ENCODE assay signal across 8 cellular contexts in the genomic region with DNA sequence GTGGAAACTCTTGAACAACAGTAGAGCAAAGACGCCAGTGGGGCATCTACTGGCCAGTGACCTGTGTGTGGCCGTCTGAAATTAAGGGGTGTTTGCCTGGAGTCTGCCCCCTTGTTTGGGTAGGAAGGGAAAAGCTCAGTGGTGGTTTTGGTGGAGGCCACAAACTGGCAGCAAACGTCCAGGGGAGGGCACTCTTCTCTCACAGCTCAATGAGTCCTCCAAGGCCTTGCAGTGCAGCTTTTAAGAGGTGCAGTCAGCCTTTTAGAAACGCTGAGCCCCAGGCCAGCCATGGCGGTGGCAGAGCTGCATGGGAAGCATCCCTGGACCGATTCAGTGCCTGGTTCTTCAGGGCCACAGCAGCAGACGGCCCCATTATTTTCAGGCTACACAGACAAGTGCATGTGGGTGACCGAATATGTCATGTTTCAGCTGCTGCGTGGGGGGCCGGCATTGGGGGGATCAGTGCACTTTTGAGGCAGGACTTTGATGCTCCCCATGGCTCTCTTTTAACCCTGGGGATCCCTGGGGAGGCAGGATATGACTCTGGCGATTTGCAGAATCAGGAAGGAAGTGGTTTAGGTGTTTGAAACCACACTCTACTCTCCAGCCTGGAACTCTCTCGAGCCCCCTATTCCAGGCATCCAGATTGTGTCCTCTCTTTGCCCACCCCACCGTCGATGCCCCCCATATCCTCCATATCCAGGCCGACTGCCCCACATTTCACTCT.
DNase-seq lines count a peak whose midpoint lies in the region; ATAC-seq and TF ChIP-seq lines count a peak whose summit lies in the region.

No MANE protein-coding gene starts in this region.

- H3K36me3 Mint-ChIP-seq in mesothelial cell of epicardium, result no peaks in the 10 kb centered on the region

- H3K9me3 Mint-ChIP-seq in mesothelial cell of epicardium, result no peaks in the 10 kb centered on the region

- peaks cover 54% of the 10 kb centered on the region for H3K27me3 Mint-ChIP-seq in mesothelial cell of epicardium (ENCODE audit: low read depth)

- no peak overlapping the region for H3K27ac Mint-ChIP-seq in mesothelial cell of epicardium

- H3K4me3 Mint-ChIP-seq in mesothelial cell of epicardium, result no peak overlapping the region

- DNase-seq in Right ventricle myocardium inferior (ENCODE audit: missing footprints) (no peak), cardiac septum (ENCODE audit: low spot score) (no peak), NCI-H526 treated with DMSO at 0.1 percent for 48 hours (lab: John Stamatoyannopoulos, UW) (peak; percentile 56), ecto neural progenitor cell (ENCODE audit: low spot score) (peak; percentile 70), mesothelial cell of epicardium (ENCODE audit: low spot score in 2 of 2, unreplicated experiment in 2 of 2) (peak in 1 of 2 experiments; percentile 56), COLO829 (ENCODE audit: low spot score) (no peak), D341Med (ENCODE audit: low spot score) (no peak)

- intact Hi-C loops in Right ventricle myocardium inferior (cut with DNase I) (loop anchor here (5.0 kb wide), 2 partner anchors 618 to 933 kb away; no protein-coding TSS in a partner anchor), cardiac septum (cut with DNase I) (loop anchor here (2.0 to 5.0 kb wide), 2 partner anchors 618 to 933 kb away; no protein-coding TSS in a partner anchor)

- no peaks in the 10 kb centered on the region for H3K4me1 Mint-ChIP-seq in mesothelial cell of epicardium

- ATAC-seq in Right ventricle myocardium inferior (peak; percentile 73), HG03196 (IDR thresholded peaks at IDR 0.05; ENCODE audit: unreplicated experiment) (no peak)

- peak; percentile 26 for TF ChIP-seq CTCF in mesothelial cell of epicardium (IDR thresholded peaks at IDR 0.05; ENCODE audit: unreplicated experiment)

Comparison
In these comparisons a context has a peak if more than half of its experiments do, and no peak if none do; other contexts are left out.
1. DNase-seq: peak in NCI-H526 treated with DMSO at 0.1 percent for 48 hours (single experiment) and ecto neural progenitor cell (single experiment); none in Right ventricle myocardium inferior (single experiment), cardiac septum (single experiment), COLO829 (single experiment) and D341Med (single experiment).